ENCODE assay signal across 8 cellular contexts in genomic region chr5:159263569-159263905, GRCh38. TPM values are rescaled to one million over a fixed set of nuclear protein-coding genes. Genes with fewer than 3 reads are reported as not detected.
DNase-seq lines count a peak whose midpoint lies in the region; ATAC-seq lines count a peak whose summit lies in the region.

No MANE protein-coding gene starts in this region.

- peak; percentile 16 for ATAC-seq in HG03097 (IDR thresholded peaks at IDR 0.05; ENCODE audit: low FRiP score, unreplicated experiment)
- ATAC-seq in activated naive CD8-positive, alpha-beta T cell treated with anti-CD3 and anti-CD28 coated beads, Interleukin-2, amount 10 ng/mL, durations not matched to agents 7 days and 5 days (ENCODE audit: low read depth), result no peak

- peak overlapping the region; percentile 97 for H3K27ac Mint-ChIP-seq in activated naive CD8-positive, alpha-beta T cell treated with anti-CD3 and anti-CD28 coated beads, Interleukin-2, amount 10 ng/mL, durations not matched to agents 7 days and 5 days
- peak overlapping the region; percentile 95 to 100 (median 98) for H3K27ac Mint-ChIP-seq in immature natural killer cell

- POLR2A ChIA-PET in activated naive CD8-positive, alpha-beta T cell treated with anti-CD3 and anti-CD28 coated beads, Interleukin-2, amount 10 ng/mL, durations not matched to agents 7 days and 5 days (lab: Charles Lee), result interaction anchor here (1.7 kb wide), 1 partner anchor 55 kb away, joined by 12 read pairs; no protein-coding TSS in a partner anchor

- DNase-seq in NCI-H82 (lab: John Stamatoyannopoulos, UW) (peak; percentile 26), NCI-H82 treated with DMSO at 0.1 percent for 48 hours (lab: John Stamatoyannopoulos, UW; ENCODE audit: unreplicated experiment) (no peak), immature natural killer cell (no peak), substantia nigra (lab: John Stamatoyannopoulos, UW) (peak in 3 of 49 donors; percentile 19 to 34 (median 30)), NCI-H2029 treated with DMSO at 0.1 percent for 48 hours (lab: John Stamatoyannopoulos, UW) (no peak), NCI-H526 treated with DMSO at 0.1 percent for 48 hours (lab: John Stamatoyannopoulos, UW) (no peak)
- DNase-seq in activated naive CD8-positive, alpha-beta T cell treated with anti-CD3 and anti-CD28 coated beads, Interleukin-2, amount 10 ng/mL, durations not matched to agents 7 days and 5 days, result no peak

- H3K27ac ChIP-seq in substantia nigra (ENCODE audit: low read depth, low read length, poor library complexity, severe bottlenecking), result peak overlapping the region; percentile 90

- peaks cover 10% of the 10 kb centered on the region for H3K9me3 Mint-ChIP-seq in activated naive CD8-positive, alpha-beta T cell treated with anti-CD3 and anti-CD28 coated beads, Interleukin-2, amount 10 ng/mL, durations not matched to agents 7 days and 5 days
- H3K9me3 Mint-ChIP-seq in immature natural killer cell, result no peaks in the 10 kb centered on the region

- no peaks in the 10 kb centered on the region for H3K27me3 Mint-ChIP-seq in activated naive CD8-positive, alpha-beta T cell treated with anti-CD3 and anti-CD28 coated beads, Interleukin-2, amount 10 ng/mL, durations not matched to agents 7 days and 5 days
- H3K27me3 Mint-ChIP-seq in immature natural killer cell (ENCODE audit: low read depth in 3 of 3), result peaks cover 9 to 13% (median 11%) of the 10 kb centered on the region in 3 donors

- peaks cover 22% of the 10 kb centered on the region for H3K4me1 Mint-ChIP-seq in activated naive CD8-positive, alpha-beta T cell treated with anti-CD3 and anti-CD28 coated beads, Interleukin-2, amount 10 ng/mL, durations not matched to agents 7 days and 5 days
- peaks cover 43 to 65% of the 10 kb centered on the region in 2 donors for H3K4me1 Mint-ChIP-seq in immature natural killer cell

- H3K36me3 Mint-ChIP-seq in activated naive CD8-positive, alpha-beta T cell treated with anti-CD3 and anti-CD28 coated beads, Interleukin-2, amount 10 ng/mL, durations not matched to agents 7 days and 5 days, result peaks cover 36% of the 10 kb centered on the region
- peaks cover 0 to 4% (median 0%) of the 10 kb centered on the region in 3 donors for H3K36me3 Mint-ChIP-seq in immature natural killer cell

- peak overlapping the region; percentile 95 for H3K4me3 Mint-ChIP-seq in activated naive CD8-positive, alpha-beta T cell treated with anti-CD3 and anti-CD28 coated beads, Interleukin-2, amount 10 ng/mL, durations not matched to agents 7 days and 5 days
- peak overlapping the region; percentile 87 to 98 (median 98) for H3K4me3 Mint-ChIP-seq in immature natural killer cell

RNA-seq across cellular contexts. Expression of gene UBLCP1, which starts 0.4 kb away (rescaled TPM):
- 10 to 100 TPM; 28.7 to 30.8 TPM for total RNA-seq in activated naive CD8-positive, alpha-beta T cell treated with anti-CD3 and anti-CD28 coated beads, Interleukin-2, amount 10 ng/mL, durations not matched to agents 7 days and 5 days
- polyA plus RNA-seq in immature natural killer cell, result 10 to 100 TPM; 56.5 to 90.5 (median 68.7) TPM

RNA-seq across cellular contexts. Expression of gene RNF145, which starts 54.2 kb away (rescaled TPM):
- 100 to 1,000 TPM; 102 to 107 TPM for total RNA-seq in activated naive CD8-positive, alpha-beta T cell treated with anti-CD3 and anti-CD28 coated beads, Interleukin-2, amount 10 ng/mL, durations not matched to agents 7 days and 5 days
- polyA plus RNA-seq in immature natural killer cell, result 10 to 100 TPM in 1 of 3 donors, 1 to 10 TPM in 2; 4.3 to 11.1 (median 5.9) TPM
